ENCODE assay signal across 1 cellular context in genomic region chr2:95391641-95392310, GRCh38.
TF ChIP-seq lines count a peak whose summit lies in the region.

No MANE protein-coding gene starts in this region.

TF ChIP-seq in HepG2, 621 proteins besides CTCF, POLR2A, EP300 and RAD21 (continued from another document and continues in another):
- TF ChIP-seq USF2 (IDR thresholded peaks at IDR 0.05; ENCODE audit: low read depth, low read length): peak; percentile 43
- TF ChIP-seq USF2 (CRISPR knock-in tag; IDR thresholded peaks at IDR 0.05; ENCODE audit: borderline replicate concordance): peak; percentile 39; the same call in 1 of the 2 replicates
- TF ChIP-seq, protein P1, sequence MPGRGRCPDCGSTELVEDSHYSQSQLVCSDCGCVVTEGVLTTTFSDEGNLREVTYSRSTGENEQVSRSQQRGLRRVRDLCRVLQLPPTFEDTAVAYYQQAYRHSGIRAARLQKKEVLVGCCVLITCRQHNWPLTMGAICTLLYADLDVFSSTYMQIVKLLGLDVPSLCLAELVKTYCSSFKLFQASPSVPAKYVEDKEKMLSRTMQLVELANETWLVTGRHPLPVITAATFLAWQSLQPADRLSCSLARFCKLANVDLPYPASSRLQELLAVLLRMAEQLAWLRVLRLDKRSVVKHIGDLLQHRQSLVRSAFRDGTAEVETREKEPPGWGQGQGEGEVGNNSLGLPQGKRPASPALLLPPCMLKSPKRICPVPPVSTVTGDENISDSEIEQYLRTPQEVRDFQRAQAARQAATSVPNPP (CRISPR knock-in tag; IDR thresholded peaks at IDR 0.05): 0 out of 2 replicates have a peak, but pooled peaks have one; percentile 29
- peak; percentile 74 for TF ChIP-seq ZNF607 (CRISPR knock-in tag; IDR thresholded peaks at IDR 0.05; ENCODE audit: borderline replicate concordance)
- no peak for TF ChIP-seq KLF12 (CRISPR knock-in tag; IDR thresholded peaks at IDR 0.05; ENCODE audit: borderline replicate concordance)
- TF ChIP-seq SPEN (CRISPR knock-in tag; IDR thresholded peaks at IDR 0.05; ENCODE audit: low read depth): peak; percentile 45; the same call in 1 of the 2 replicates
- TF ChIP-seq ZNF496 (CRISPR knock-in tag; IDR thresholded peaks at IDR 0.05; ENCODE audit: insufficient replicate concordance): no peak
- TF ChIP-seq, protein P2, sequence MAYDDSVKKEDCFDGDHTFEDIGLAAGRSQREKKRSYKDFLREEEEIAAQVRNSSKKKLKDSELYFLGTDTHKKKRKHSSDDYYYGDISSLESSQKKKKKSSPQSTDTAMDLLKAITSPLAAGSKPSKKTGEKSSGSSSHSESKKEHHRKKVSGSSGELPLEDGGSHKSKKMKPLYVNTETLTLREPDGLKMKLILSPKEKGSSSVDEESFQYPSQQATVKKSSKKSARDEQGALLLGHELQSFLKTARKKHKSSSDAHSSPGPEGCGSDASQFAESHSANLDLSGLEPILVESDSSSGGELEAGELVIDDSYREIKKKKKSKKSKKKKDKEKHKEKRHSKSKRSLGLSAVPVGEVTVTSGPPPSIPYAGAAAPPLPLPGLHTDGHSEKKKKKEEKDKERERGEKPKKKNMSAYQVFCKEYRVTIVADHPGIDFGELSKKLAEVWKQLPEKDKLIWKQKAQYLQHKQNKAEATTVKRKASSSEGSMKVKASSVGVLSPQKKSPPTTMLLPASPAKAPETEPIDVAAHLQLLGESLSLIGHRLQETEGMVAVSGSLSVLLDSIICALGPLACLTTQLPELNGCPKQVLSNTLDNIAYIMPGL (CRISPR knock-in tag; IDR thresholded peaks at IDR 0.05; ENCODE audit: borderline replicate concordance in 1 of 2, low read depth in 1 of 2): peak; percentile 11 to 40; a peak in 2 of 4 replicates
- TF ChIP-seq RFXANK (CRISPR knock-in tag; IDR thresholded peaks at IDR 0.05): no peak
- 0 out of 2 replicates have a peak, but pooled peaks have one; percentile 33 for TF ChIP-seq KMT2B (CRISPR knock-in tag; IDR thresholded peaks at IDR 0.05)
- peak; percentile 71 for TF ChIP-seq NR2F6 (IDR thresholded peaks at IDR 0.05)
- peak; percentile 52; the same call in 1 of the 2 replicates for TF ChIP-seq NR2F6 (CRISPR knock-in tag; IDR thresholded peaks at IDR 0.05)
- TF ChIP-seq GLI4 (CRISPR knock-in tag; IDR thresholded peaks at IDR 0.05; ENCODE audit: borderline replicate concordance): no peak
- TF ChIP-seq, protein P3, sequence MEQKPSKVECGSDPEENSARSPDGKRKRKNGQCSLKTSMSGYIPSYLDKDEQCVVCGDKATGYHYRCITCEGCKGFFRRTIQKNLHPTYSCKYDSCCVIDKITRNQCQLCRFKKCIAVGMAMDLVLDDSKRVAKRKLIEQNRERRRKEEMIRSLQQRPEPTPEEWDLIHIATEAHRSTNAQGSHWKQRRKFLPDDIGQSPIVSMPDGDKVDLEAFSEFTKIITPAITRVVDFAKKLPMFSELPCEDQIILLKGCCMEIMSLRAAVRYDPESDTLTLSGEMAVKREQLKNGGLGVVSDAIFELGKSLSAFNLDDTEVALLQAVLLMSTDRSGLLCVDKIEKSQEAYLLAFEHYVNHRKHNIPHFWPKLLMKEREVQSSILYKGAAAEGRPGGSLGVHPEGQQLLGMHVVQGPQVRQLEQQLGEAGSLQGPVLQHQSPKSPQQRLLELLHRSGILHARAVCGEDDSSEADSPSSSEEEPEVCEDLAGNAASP (CRISPR knock-in tag; IDR thresholded peaks at IDR 0.05; ENCODE audit: borderline replicate concordance): peak; percentile 74; the same call in 1 of the 2 replicates
- 0 out of 2 replicates have a peak, but pooled peaks have one; percentile 11 for TF ChIP-seq ZNF205 (CRISPR knock-in tag; IDR thresholded peaks at IDR 0.05)
- peak; percentile 50; the same call in 1 of the 2 replicates for TF ChIP-seq ZNF580 (CRISPR knock-in tag; IDR thresholded peaks at IDR 0.05; ENCODE audit: borderline replicate concordance, low read depth)
- no peak for TF ChIP-seq SATB2 (CRISPR knock-in tag; IDR thresholded peaks at IDR 0.05)
- TF ChIP-seq GATAD1 (CRISPR knock-in tag; IDR thresholded peaks at IDR 0.05): no peak
- no peak for TF ChIP-seq MEIS1 (CRISPR knock-in tag; IDR thresholded peaks at IDR 0.05; ENCODE audit: borderline replicate concordance)
- no peak for TF ChIP-seq ZFP36L2 (CRISPR knock-in tag; IDR thresholded peaks at IDR 0.05)
- peak; percentile 72; the same call in 1 of the 2 replicates for TF ChIP-seq ESRRA (CRISPR knock-in tag; IDR thresholded peaks at IDR 0.05; ENCODE audit: low read depth)
- peak; percentile 43; the same call in 1 of the 2 replicates for TF ChIP-seq ZNF724P (CRISPR knock-in tag; IDR thresholded peaks at IDR 0.05; ENCODE audit: borderline replicate concordance)
- peak; percentile 75; the same call in 1 of the 2 replicates for TF ChIP-seq HOXA5 (CRISPR knock-in tag; IDR thresholded peaks at IDR 0.05)
- 0 out of 2 replicates have a peak, but pooled peaks have one; percentile 44 for TF ChIP-seq GFI1 (CRISPR knock-in tag; IDR thresholded peaks at IDR 0.05; ENCODE audit: borderline replicate concordance)
- TF ChIP-seq NR2F2 (IDR thresholded peaks at IDR 0.05; ENCODE audit: borderline replicate concordance, low read depth): 0 out of 2 replicates have a peak, but pooled peaks have one; percentile 62
- TF ChIP-seq ISL2 (CRISPR knock-in tag; IDR thresholded peaks at IDR 0.05): peak; percentile 43; the same call in 1 of the 2 replicates
- TF ChIP-seq SP4 (CRISPR knock-in tag; IDR thresholded peaks at IDR 0.05): no peak
- TF ChIP-seq MBNL3 (CRISPR knock-in tag; conservative IDR thresholded peaks at IDR 0.05): no peak
- TF ChIP-seq ZNF256 (CRISPR knock-in tag; conservative IDR thresholded peaks at IDR 0.05): 0 out of 2 replicates have a peak, but pooled peaks have one; percentile 24
- peak; percentile 78 for TF ChIP-seq ZNF788 (CRISPR knock-in tag; IDR thresholded peaks at IDR 0.05; ENCODE audit: borderline replicate concordance)
- no peak for TF ChIP-seq ZNF180 (CRISPR knock-in tag; IDR thresholded peaks at IDR 0.05; ENCODE audit: borderline replicate concordance, low read depth)
- peak; percentile 58 for TF ChIP-seq ZNF574 (CRISPR knock-in tag; IDR thresholded peaks at IDR 0.05)
- TF ChIP-seq, protein P4, sequence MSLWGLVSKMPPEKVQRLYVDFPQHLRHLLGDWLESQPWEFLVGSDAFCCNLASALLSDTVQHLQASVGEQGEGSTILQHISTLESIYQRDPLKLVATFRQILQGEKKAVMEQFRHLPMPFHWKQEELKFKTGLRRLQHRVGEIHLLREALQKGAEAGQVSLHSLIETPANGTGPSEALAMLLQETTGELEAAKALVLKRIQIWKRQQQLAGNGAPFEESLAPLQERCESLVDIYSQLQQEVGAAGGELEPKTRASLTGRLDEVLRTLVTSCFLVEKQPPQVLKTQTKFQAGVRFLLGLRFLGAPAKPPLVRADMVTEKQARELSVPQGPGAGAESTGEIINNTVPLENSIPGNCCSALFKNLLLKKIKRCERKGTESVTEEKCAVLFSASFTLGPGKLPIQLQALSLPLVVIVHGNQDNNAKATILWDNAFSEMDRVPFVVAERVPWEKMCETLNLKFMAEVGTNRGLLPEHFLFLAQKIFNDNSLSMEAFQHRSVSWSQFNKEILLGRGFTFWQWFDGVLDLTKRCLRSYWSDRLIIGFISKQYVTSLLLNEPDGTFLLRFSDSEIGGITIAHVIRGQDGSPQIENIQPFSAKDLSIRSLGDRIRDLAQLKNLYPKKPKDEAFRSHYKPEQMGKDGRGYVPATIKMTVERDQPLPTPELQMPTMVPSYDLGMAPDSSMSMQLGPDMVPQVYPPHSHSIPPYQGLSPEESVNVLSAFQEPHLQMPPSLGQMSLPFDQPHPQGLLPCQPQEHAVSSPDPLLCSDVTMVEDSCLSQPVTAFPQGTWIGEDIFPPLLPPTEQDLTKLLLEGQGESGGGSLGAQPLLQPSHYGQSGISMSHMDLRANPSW (CRISPR knock-in tag; IDR thresholded peaks at IDR 0.05; ENCODE audit: borderline replicate concordance): peak; percentile 53; the same call in 1 of the 2 replicates
- peak; percentile 64; the same call in 1 of the 2 replicates for TF ChIP-seq PITX1 (CRISPR knock-in tag; IDR thresholded peaks at IDR 0.05)
- TF ChIP-seq ZNF207 (IDR thresholded peaks at IDR 0.05; ENCODE audit: borderline replicate concordance): no peak
- TF ChIP-seq ZNF451 (CRISPR knock-in tag; IDR thresholded peaks at IDR 0.05): no peak
- TF ChIP-seq ZNF672 (CRISPR knock-in tag; IDR thresholded peaks at IDR 0.05): no peak
- TF ChIP-seq SRF (IDR thresholded peaks at IDR 0.05; ENCODE audit: low read depth, low read length): no peak
- TF ChIP-seq, protein P5, sequence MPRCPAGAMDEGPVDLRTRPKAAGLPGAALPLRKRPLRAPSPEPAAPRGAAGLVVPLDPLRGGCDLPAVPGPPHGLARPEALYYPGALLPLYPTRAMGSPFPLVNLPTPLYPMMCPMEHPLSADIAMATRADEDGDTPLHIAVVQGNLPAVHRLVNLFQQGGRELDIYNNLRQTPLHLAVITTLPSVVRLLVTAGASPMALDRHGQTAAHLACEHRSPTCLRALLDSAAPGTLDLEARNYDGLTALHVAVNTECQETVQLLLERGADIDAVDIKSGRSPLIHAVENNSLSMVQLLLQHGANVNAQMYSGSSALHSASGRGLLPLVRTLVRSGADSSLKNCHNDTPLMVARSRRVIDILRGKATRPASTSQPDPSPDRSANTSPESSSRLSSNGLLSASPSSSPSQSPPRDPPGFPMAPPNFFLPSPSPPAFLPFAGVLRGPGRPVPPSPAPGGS (CRISPR knock-in tag; IDR thresholded peaks at IDR 0.05): peak; percentile 30; the same call in 1 of the 2 replicates
- TF ChIP-seq PPARG (CRISPR knock-in tag; conservative IDR thresholded peaks at IDR 0.05): no peak
- TF ChIP-seq, protein P6, sequence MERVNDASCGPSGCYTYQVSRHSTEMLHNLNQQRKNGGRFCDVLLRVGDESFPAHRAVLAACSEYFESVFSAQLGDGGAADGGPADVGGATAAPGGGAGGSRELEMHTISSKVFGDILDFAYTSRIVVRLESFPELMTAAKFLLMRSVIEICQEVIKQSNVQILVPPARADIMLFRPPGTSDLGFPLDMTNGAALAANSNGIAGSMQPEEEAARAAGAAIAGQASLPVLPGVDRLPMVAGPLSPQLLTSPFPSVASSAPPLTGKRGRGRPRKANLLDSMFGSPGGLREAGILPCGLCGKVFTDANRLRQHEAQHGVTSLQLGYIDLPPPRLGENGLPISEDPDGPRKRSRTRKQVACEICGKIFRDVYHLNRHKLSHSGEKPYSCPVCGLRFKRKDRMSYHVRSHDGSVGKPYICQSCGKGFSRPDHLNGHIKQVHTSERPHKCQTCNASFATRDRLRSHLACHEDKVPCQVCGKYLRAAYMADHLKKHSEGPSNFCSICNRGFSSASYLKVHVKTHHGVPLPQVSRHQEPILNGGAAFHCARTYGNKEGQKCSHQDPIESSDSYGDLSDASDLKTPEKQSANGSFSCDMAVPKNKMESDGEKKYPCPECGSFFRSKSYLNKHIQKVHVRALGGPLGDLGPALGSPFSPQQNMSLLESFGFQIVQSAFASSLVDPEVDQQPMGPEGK (CRISPR knock-in tag; IDR thresholded peaks at IDR 0.05): peak; percentile 93
- no peak for TF ChIP-seq ARHGAP35 (CRISPR knock-in tag; IDR thresholded peaks at IDR 0.05; ENCODE audit: borderline replicate concordance)
- TF ChIP-seq ZNF224 (CRISPR knock-in tag; IDR thresholded peaks at IDR 0.05): no peak
